In genomic region chr11:107996025-107996776, GRCh38 we compare ENCODE assay signal across 18 cellular contexts.
"Had no signal": no experiment of that assay in that cellular context is flagged by ENCODE, and none has a peak within 500 bp of the region (broad histone marks: within the 10 kb centered on the region; RNA-seq: fewer than 3 reads in every experiment).

No MANE protein-coding gene starts in this region.

- H3K36me3 ChIP-seq: esophagus muscularis mucosa, left lung, lower lobe of right lung had no signal

- DNase-seq: central memory CD4-positive, alpha-beta T cell; effector memory CD4-positive, alpha-beta T cell; foreskin keratinocyte; head of caudate nucleus; hippocampal formation; kidney glomerular epithelial cell; left lung; lower lobe of right lung; midbrain; naive B cell; occipital lobe; stimulated activated CD4-positive, alpha-beta T cell treated with anti-CD3 and anti-CD28 coated beads, Interleukin-12 subunit alpha, Interleukin-12 subunit beta, amount 100 ng/mL, for 4 hours; stimulated activated naive CD4-positive, alpha-beta T cell had no signal

- H3K27ac Mint-ChIP-seq: memory B cell, nephron, type B pancreatic cell had no signal

- H3K27me3 Mint-ChIP-seq: type B pancreatic cell had no signal

- H3K4me1 Mint-ChIP-seq: memory B cell, nephron had no signal

- H3K4me1 ChIP-seq: esophagus muscularis mucosa, foreskin keratinocyte, left lung, lower lobe of right lung had no signal

- H3K4me3 ChIP-seq: esophagus muscularis mucosa, left lung, lower lobe of right lung had no signal

- H3K27me3 ChIP-seq: esophagus muscularis mucosa, left lung had no signal

- H3K27ac ChIP-seq: esophagus muscularis mucosa, foreskin keratinocyte, left lung, lower lobe of right lung had no signal

- H3K36me3 Mint-ChIP-seq: memory B cell, naive B cell, type B pancreatic cell had no signal

- ATAC-seq: foreskin keratinocyte, left lung, lower lobe of right lung, sciatic nerve had no signal

- H3K9me3 ChIP-seq: esophagus muscularis mucosa, left lung, lower lobe of right lung had no signal

- H3K9me3 Mint-ChIP-seq: memory B cell, nephron, type B pancreatic cell had no signal

- H3K4me3 Mint-ChIP-seq: memory B cell, naive B cell, nephron, type B pancreatic cell had no signal
